In the genomic region with DNA sequence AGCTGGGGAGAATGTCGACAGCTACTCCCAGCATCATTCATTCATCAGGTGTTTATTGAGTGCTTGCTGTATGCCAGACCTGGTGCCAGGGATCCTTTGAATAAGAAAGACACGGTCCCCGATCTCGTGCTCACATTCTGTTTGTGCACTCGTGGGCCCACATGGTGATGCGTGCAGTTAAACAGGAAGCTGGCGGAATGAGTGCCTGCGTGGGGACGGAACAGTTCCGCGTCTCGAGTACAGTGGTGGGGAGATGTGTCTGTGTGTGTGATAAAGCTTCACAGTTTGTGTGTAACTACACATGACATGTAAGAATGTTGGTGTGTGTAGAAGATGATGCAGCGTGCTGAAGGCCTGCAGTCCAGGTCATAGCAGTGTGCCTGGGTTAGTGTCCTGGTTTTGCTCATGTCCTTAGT, we compare ENCODE assay signal across 8 cellular contexts. TPM values are rescaled to one million over a fixed set of nuclear protein-coding genes. Genes with fewer than 3 reads are reported as not detected.
DNase-seq lines count a peak whose midpoint lies in the region; ATAC-seq and TF ChIP-seq lines count a peak whose summit lies in the region.

No MANE protein-coding gene starts in this region.

- peak; percentile 7 for ATAC-seq in GM19452 (IDR thresholded peaks at IDR 0.05; ENCODE audit: unreplicated experiment)
- peak; percentile 5 to 29 for ATAC-seq in activated naive CD4-positive, alpha-beta T cell treated with anti-CD3 and anti-CD28 coated beads, Interleukin-2, amount 50 U/mL, for 72 hours

- peak overlapping the region; percentile 86 for H3K4me2 ChIP-seq in Loucy (ENCODE audit: low read depth, low read length, poor library complexity, severe bottlenecking)

- 0 out of 2 replicates have a peak, but pooled peaks cover 3% of the 10 kb centered on the region for H3F3A ChIP-seq in Loucy (ENCODE audit: low read depth)

- CTCF ChIA-PET in MCF 10A (lab: Yijun Ruan, JAX) = interaction anchor here (0.6 to 1.4 kb wide), 2 partner anchors 98 to 1082 kb away, joined by 4 to 5 read pairs; no protein-coding TSS in a partner anchor

- no peak overlapping the region for H2AFZ ChIP-seq in Loucy (ENCODE audit: low read length)

- H3K4me1 Mint-ChIP-seq in nephron progenitor cell (peaks cover 85% of the 10 kb centered on the region), MCF 10A (ENCODE audit: insufficient read depth, unreplicated experiment) (no peaks in the 10 kb centered on the region)

- peak overlapping the region; percentile 87 to 94 for H3K27ac Mint-ChIP-seq in activated naive CD4-positive, alpha-beta T cell treated with anti-CD3 and anti-CD28 coated beads, Interleukin-2, amount 50 U/mL, for 72 hours
- H3K27ac Mint-ChIP-seq in nephron progenitor cell (peak overlapping the region; percentile 73), MCF 10A (ENCODE audit: low read depth, unreplicated experiment) (no peak overlapping the region)

- peaks cover 47 to 59% of the 10 kb centered on the region in 2 donors for H3K36me3 Mint-ChIP-seq in activated naive CD4-positive, alpha-beta T cell treated with anti-CD3 and anti-CD28 coated beads, Interleukin-2, amount 50 U/mL, for 72 hours
- peaks cover 58% of the 10 kb centered on the region for H3K36me3 Mint-ChIP-seq in nephron progenitor cell (ENCODE audit: low read depth)
- no peaks in the 10 kb centered on the region for H3K36me3 Mint-ChIP-seq in MCF 10A (ENCODE audit: insufficient read depth, unreplicated experiment)

- H3K27me3 Mint-ChIP-seq in nephron progenitor cell (ENCODE audit: low read depth, poor library complexity) = no peaks in the 10 kb centered on the region
- no peaks in the 10 kb centered on the region for H3K27me3 Mint-ChIP-seq in MCF 10A (ENCODE audit: insufficient read depth, unreplicated experiment)

- H3K27me3 ChIP-seq in Loucy (ENCODE audit: insufficient read depth, low read length, poor library complexity, severe bottlenecking) = no peaks in the 10 kb centered on the region

- TF ChIP-seq CTCF in Loucy (conservative IDR thresholded peaks at IDR 0.05; ENCODE audit: low read length) = no peak
- TF ChIP-seq CTCF in nephron progenitor cell (IDR thresholded peaks at IDR 0.05) = no peak
- no peak for TF ChIP-seq CTCF in GM13977 (IDR thresholded peaks at IDR 0.05; ENCODE audit: extremely low read depth, insufficient read depth, missing control alignments)
- no peak for TF ChIP-seq CTCF in MCF 10A (IDR thresholded peaks at IDR 0.05; ENCODE audit: unreplicated experiment)

- H3K9ac ChIP-seq in Loucy (ENCODE audit: low read depth, low read length, poor library complexity, severe bottlenecking) = peak overlapping the region; percentile 11

- peaks cover 46% of the 10 kb centered on the region; the same call in 1 of the 2 replicates for H3K36me3 ChIP-seq in Loucy (ENCODE audit: insufficient read depth, low read length)

- peak overlapping the region; percentile 67 for H3K4me3 ChIP-seq in Loucy (ENCODE audit: low read length, poor library complexity, severe bottlenecking)

- H3K79me2 ChIP-seq in Loucy (ENCODE audit: insufficient read depth, low read length) = peaks cover 100% of the 10 kb centered on the region

- BruUV-seq in MCF 10A (replicated peaks; lab: Mats Ljungman, UMichigan) = no TSS peak

- H3K4me3 Mint-ChIP-seq in nephron progenitor cell = peak overlapping the region; percentile 25
- H3K4me3 Mint-ChIP-seq in MCF 10A (ENCODE audit: unreplicated experiment) = no peak overlapping the region

- peaks cover 52% of the 10 kb centered on the region for H3K4me1 ChIP-seq in Loucy (ENCODE audit: insufficient read depth, low read length, poor library complexity, severe bottlenecking)

- POLR2A ChIA-PET in MCF 10A (lab: Yijun Ruan, JAX) = no interaction called here

- no peaks in the 10 kb centered on the region for H3K9me3 Mint-ChIP-seq in activated naive CD4-positive, alpha-beta T cell treated with anti-CD3 and anti-CD28 coated beads, Interleukin-2, amount 50 U/mL, for 72 hours
- H3K9me3 Mint-ChIP-seq in nephron progenitor cell (no peaks in the 10 kb centered on the region), MCF 10A (ENCODE audit: unreplicated experiment) (no peaks in the 10 kb centered on the region)

- peaks cover 92% of the 10 kb centered on the region for H4K20me1 ChIP-seq in Loucy (ENCODE audit: insufficient read depth, low read length, poor library complexity, severe bottlenecking)

- in situ Hi-C loops in GM13977 (cut with MboI; ENCODE audit: low pct_unique_long_range_greater_than_20kb, low sequenced_read_pairs, unreplicated experiment) = loop anchor here (25.0 kb wide), 1 partner anchor 815 kb away; no protein-coding TSS in a partner anchor

- intact Hi-C loops in MCF 10A (cut with micrococcal nuclease) = no loop called here

- no peaks in the 10 kb centered on the region for H3K9me2 ChIP-seq in Loucy (replicated peaks; ENCODE audit: low read depth, low read length)

- DNase-seq in activated naive CD4-positive, alpha-beta T cell treated with anti-CD3 and anti-CD28 coated beads, Interleukin-2, amount 50 U/mL, for 72 hours (ENCODE audit: low spot score in 2 of 2) = peak in 1 of 2 donors; percentile 33
- no peak for DNase-seq in nephron progenitor cell
- no peak for DNase-seq in mucosa of gallbladder (ENCODE audit: low spot score)
- DNase-seq in NOMO-1 treated with dmso at 0.1 percent for 144 hours (lab: John Stamatoyannopoulos, UW; ENCODE audit: unreplicated experiment) = no peak
- DNase-seq in GM13977 (ENCODE audit: low spot score) = no peak
- no peak for DNase-seq in MCF 10A (ENCODE audit: unreplicated experiment)

- no peaks in the 10 kb centered on the region for H3K9me3 ChIP-seq in Loucy (ENCODE audit: insufficient read depth, low read depth, low read length)

RNA-seq across cellular contexts. Expression of gene RBM38, which starts 6.5 kb away (rescaled TPM):
- 10 to 100 TPM; 43.4 to 97.5 TPM for total RNA-seq in activated naive CD4-positive, alpha-beta T cell treated with anti-CD3 and anti-CD28 coated beads, Interleukin-2, amount 50 U/mL, for 72 hours
- total RNA-seq in mucosa of gallbladder (21.9 TPM), MCF 10A (2022) (5.1 and 5.8 TPM in 2 replicates)

RNA-seq across cellular contexts. Expression of gene RAE1, which starts 46.6 kb away (rescaled TPM):
- total RNA-seq in activated naive CD4-positive, alpha-beta T cell treated with anti-CD3 and anti-CD28 coated beads, Interleukin-2, amount 50 U/mL, for 72 hours = 10 to 100 TPM; 47.3 to 67.5 TPM
- 20.9 TPM for total RNA-seq in mucosa of gallbladder
- 46.7 and 60.3 TPM in 2 replicates for total RNA-seq in MCF 10A (2022)
